8 cellular contexts compared by ENCODE assay signal in the genomic region with DNA sequence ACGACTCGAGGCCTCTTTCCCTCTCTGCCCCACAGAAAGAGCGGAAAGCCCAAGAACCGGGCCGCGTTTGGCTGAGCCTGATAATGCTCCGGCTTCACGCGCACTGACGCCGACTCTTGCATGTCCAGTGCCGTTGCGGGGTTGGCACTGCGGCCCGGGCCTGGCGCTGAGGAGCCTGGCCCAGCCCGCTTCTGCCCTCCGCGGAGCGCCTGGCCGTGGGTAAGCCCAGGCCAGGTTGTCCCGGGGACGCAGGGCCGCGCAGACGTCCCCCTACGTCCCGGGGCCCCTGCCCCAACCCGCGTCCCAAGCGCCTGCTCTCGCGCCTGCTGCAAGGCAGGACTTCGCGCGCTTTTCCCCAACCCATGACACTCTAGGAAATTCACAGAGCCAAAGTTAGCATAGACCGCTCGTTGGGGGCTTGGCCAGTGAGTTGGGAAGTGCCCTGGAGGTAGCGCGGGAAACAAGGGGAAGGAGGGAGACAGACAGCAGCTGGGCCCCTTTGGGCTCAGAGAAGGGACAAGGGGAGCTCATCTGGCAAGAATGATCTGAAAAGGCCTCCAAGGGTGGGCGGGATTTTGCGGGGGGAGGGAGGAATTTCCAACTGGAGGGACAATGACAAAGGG. TPM values are rescaled to one million over a fixed set of nuclear protein-coding genes. Genes with fewer than 3 reads are reported as not detected.
DNase-seq lines count a peak whose midpoint lies in the region; ATAC-seq and TF ChIP-seq lines count a peak whose summit lies in the region.

No MANE protein-coding gene starts in this region.

- 12% methylated on average over 42 of the region's 42 CpGs for WGBS in liver

- H3K4me1 Mint-ChIP-seq in type B pancreatic cell (ENCODE audit: unreplicated experiment) = peaks cover 18% of the 10 kb centered on the region

- no peak for TF ChIP-seq CTCF in brain microvascular endothelial cell (IDR thresholded peaks at IDR 0.05; ENCODE audit: low read depth, low read length, missing control alignments)
- no peak for TF ChIP-seq CTCF in liver (IDR thresholded peaks at IDR 0.05; ENCODE audit: low read depth, low read length, missing input control)
- no peak for TF ChIP-seq CTCF in type B pancreatic cell (conservative IDR thresholded peaks at IDR 0.05)

- H3K27ac ChIP-seq in BLaER1 treated with 17β-estradiol and CSF1 and Interleukin-3, amounts not matched to agents 10 nM and 100 nM = peak overlapping the region in 1 of 11 experiments; percentile 12; a peak in 1 of 22 replicates
- H3K27ac ChIP-seq in brain microvascular endothelial cell (no peak overlapping the region), liver (ENCODE audit: low read depth in 1 of 2, low read length in 2 of 2) (no peak overlapping the region)

- peaks cover 42 to 46% (median 45%) of the 10 kb centered on the region in 10 experiments for H3K4me1 ChIP-seq in BLaER1 treated with 17β-estradiol and CSF1 and Interleukin-3, amounts not matched to agents 10 nM and 100 nM
- H3K4me1 ChIP-seq in liver (ENCODE audit: control insufficient read depth in 4 of 4, insufficient read depth in 4 of 4, low read length in 3 of 4) = peaks cover 11 to 30% (median 17%) of the 10 kb centered on the region in 4 donors

- peaks cover 29 to 44% (median 40%) of the 10 kb centered on the region in 11 experiments for H4K20me1 ChIP-seq in BLaER1 treated with 17β-estradiol and CSF1 and Interleukin-3, amounts not matched to agents 10 nM and 100 nM

- DNase-seq in brain microvascular endothelial cell = no peak
- no peak for DNase-seq in type B pancreatic cell (ENCODE audit: extremely low spot score, unreplicated experiment)
- DNase-seq in AML-193 (lab: John Stamatoyannopoulos, UW) = no peak
- DNase-seq in kidney tubule cell (ENCODE audit: low spot score) = no peak
- no peak for DNase-seq in hippocampal formation (lab: John Stamatoyannopoulos, UW)

- in situ Hi-C loops in brain microvascular endothelial cell (cut with HindIII; ENCODE audit: low pct_ligation_motif_present, low sequenced_read_pairs) = no loop called here

- peaks cover 0 to 4% (median 0%) of the 10 kb centered on the region in 11 experiments; a peak in 2 of 22 replicates for H3K9me3 ChIP-seq in BLaER1 treated with 17β-estradiol and CSF1 and Interleukin-3, amounts not matched to agents 10 nM and 100 nM (replicated peaks in 1 of 11)
- H3K9me3 ChIP-seq in liver (ENCODE audit: control insufficient read depth in 4 of 4, low read length in 3 of 4) = no peaks in the 10 kb centered on the region

- no peak for TF ChIP-seq RAD21 in liver (IDR thresholded peaks at IDR 0.05)

- peak overlapping the region; percentile 74 to 96 (median 84) for H3K4me3 ChIP-seq in BLaER1 treated with 17β-estradiol and CSF1 and Interleukin-3, amounts not matched to agents 10 nM and 100 nM
- H3K4me3 ChIP-seq in brain microvascular endothelial cell (ENCODE audit: low read depth, low read length) = peak overlapping the region; percentile 59
- H3K4me3 ChIP-seq in liver (ENCODE audit: low read depth in 1 of 3, low read length in 3 of 3) = peak overlapping the region; percentile 2 to 97 (median 40)

- peak overlapping the region in 10 of 11 experiments; percentile 31 to 91 (median 88); a peak in 17 of 22 replicates for H3K9ac ChIP-seq in BLaER1 treated with 17β-estradiol and CSF1 and Interleukin-3, amounts not matched to agents 10 nM and 100 nM
- no peak overlapping the region for H3K9ac ChIP-seq in liver (ENCODE audit: low read depth in 1 of 2, low read length in 2 of 2)

- H3K27me3 Mint-ChIP-seq in type B pancreatic cell = peaks cover 15% of the 10 kb centered on the region

- H3K4me2 ChIP-seq in BLaER1 treated with 17β-estradiol and CSF1 and Interleukin-3, amounts not matched to agents 10 nM and 100 nM = peak overlapping the region; percentile 75 to 100 (median 97)

- peak overlapping the region; percentile 91 for H3K27ac Mint-ChIP-seq in type B pancreatic cell

- peak overlapping the region; percentile 99 for H3K4me3 Mint-ChIP-seq in type B pancreatic cell

- H3K27me3 ChIP-seq in BLaER1 treated with 17β-estradiol and CSF1 and Interleukin-3, amounts not matched to agents 10 nM and 100 nM = peaks cover 0 to 8% (median 0%) of the 10 kb centered on the region in 11 experiments; a peak in 6 of 22 replicates
- H3K27me3 ChIP-seq in brain microvascular endothelial cell (replicated peaks) = no peaks in the 10 kb centered on the region
- H3K27me3 ChIP-seq in liver (ENCODE audit: control insufficient read depth in 4 of 4, insufficient read depth in 4 of 4, low read length in 3 of 4) = no peaks in the 10 kb centered on the region

- peaks cover 7 to 22% (median 10%) of the 10 kb centered on the region in 11 experiments; a peak in 19 of 22 replicates for H3K36me3 ChIP-seq in BLaER1 treated with 17β-estradiol and CSF1 and Interleukin-3, amounts not matched to agents 10 nM and 100 nM
- no peaks in the 10 kb centered on the region for H3K36me3 ChIP-seq in brain microvascular endothelial cell (replicated peaks)
- peaks cover 0 to 5% (median 1%) of the 10 kb centered on the region in 4 donors for H3K36me3 ChIP-seq in liver (ENCODE audit: control insufficient read depth in 4 of 4, insufficient read depth in 3 of 4, low read depth in 1 of 4, low read length in 3 of 4)

- H3K9me3 Mint-ChIP-seq in type B pancreatic cell = peaks cover 6% of the 10 kb centered on the region

- peak; percentile 8 for ATAC-seq in HG02763 (IDR thresholded peaks at IDR 0.05; ENCODE audit: unreplicated experiment)

- peaks cover 3% of the 10 kb centered on the region for H3K36me3 Mint-ChIP-seq in type B pancreatic cell

TF ChIP-seq in liver, 16 proteins besides CTCF, POLR2A, EP300 and RAD21:
- no peak for TF ChIP-seq NR2F2 (IDR thresholded peaks at IDR 0.05)
- TF ChIP-seq FOXA2 (IDR thresholded peaks at IDR 0.05) = no peak
- TF ChIP-seq, protein P1, sequence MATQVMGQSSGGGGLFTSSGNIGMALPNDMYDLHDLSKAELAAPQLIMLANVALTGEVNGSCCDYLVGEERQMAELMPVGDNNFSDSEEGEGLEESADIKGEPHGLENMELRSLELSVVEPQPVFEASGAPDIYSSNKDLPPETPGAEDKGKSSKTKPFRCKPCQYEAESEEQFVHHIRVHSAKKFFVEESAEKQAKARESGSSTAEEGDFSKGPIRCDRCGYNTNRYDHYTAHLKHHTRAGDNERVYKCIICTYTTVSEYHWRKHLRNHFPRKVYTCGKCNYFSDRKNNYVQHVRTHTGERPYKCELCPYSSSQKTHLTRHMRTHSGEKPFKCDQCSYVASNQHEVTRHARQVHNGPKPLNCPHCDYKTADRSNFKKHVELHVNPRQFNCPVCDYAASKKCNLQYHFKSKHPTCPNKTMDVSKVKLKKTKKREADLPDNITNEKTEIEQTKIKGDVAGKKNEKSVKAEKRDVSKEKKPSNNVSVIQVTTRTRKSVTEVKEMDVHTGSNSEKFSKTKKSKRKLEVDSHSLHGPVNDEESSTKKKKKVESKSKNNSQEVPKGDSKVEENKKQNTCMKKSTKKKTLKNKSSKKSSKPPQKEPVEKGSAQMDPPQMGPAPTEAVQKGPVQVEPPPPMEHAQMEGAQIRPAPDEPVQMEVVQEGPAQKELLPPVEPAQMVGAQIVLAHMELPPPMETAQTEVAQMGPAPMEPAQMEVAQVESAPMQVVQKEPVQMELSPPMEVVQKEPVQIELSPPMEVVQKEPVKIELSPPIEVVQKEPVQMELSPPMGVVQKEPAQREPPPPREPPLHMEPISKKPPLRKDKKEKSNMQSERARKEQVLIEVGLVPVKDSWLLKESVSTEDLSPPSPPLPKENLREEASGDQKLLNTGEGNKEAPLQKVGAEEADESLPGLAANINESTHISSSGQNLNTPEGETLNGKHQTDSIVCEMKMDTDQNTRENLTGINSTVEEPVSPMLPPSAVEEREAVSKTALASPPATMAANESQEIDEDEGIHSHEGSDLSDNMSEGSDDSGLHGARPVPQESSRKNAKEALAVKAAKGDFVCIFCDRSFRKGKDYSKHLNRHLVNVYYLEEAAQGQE (IDR thresholded peaks at IDR 0.05) = no peak
- no peak for TF ChIP-seq JUND (IDR thresholded peaks at IDR 0.05)
- TF ChIP-seq, protein P2, sequence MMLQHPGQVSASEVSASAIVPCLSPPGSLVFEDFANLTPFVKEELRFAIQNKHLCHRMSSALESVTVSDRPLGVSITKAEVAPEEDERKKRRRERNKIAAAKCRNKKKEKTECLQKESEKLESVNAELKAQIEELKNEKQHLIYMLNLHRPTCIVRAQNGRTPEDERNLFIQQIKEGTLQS (IDR thresholded peaks at IDR 0.05) = no peak
- TF ChIP-seq RXRA (IDR thresholded peaks at IDR 0.05) = no peak
- no peak for TF ChIP-seq EGR1 (IDR thresholded peaks at IDR 0.05; ENCODE audit: low read depth in 2 of 2)
- TF ChIP-seq HNF4A (conservative IDR thresholded peaks at IDR 0.05) = no peak
- TF ChIP-seq, protein P3, sequence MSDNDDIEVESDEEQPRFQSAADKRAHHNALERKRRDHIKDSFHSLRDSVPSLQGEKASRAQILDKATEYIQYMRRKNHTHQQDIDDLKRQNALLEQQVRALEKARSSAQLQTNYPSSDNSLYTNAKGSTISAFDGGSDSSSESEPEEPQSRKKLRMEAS (IDR thresholded peaks at IDR 0.05) = no peak
- TF ChIP-seq FOXA1 (IDR thresholded peaks at IDR 0.05) = no peak
- no peak for TF ChIP-seq TAF1 (conservative IDR thresholded peaks at IDR 0.05)
- TF ChIP-seq GABPA (IDR thresholded peaks at IDR 0.05 in 1 of 2, conservative IDR thresholded peaks at IDR 0.05 in 1 of 2) = no peak
- TF ChIP-seq YY1 (IDR thresholded peaks at IDR 0.05) = no peak
- no peak for TF ChIP-seq SP1 (IDR thresholded peaks at IDR 0.05)
- TF ChIP-seq, protein P4, sequence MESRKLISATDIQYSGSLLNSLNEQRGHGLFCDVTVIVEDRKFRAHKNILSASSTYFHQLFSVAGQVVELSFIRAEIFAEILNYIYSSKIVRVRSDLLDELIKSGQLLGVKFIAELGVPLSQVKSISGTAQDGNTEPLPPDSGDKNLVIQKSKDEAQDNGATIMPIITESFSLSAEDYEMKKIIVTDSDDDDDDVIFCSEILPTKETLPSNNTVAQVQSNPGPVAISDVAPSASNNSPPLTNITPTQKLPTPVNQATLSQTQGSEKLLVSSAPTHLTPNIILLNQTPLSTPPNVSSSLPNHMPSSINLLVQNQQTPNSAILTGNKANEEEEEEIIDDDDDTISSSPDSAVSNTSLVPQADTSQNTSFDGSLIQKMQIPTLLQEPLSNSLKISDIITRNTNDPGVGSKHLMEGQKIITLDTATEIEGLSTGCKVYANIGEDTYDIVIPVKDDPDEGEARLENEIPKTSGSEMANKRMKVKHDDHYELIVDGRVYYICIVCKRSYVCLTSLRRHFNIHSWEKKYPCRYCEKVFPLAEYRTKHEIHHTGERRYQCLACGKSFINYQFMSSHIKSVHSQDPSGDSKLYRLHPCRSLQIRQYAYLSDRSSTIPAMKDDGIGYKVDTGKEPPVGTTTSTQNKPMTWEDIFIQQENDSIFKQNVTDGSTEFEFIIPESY (IDR thresholded peaks at IDR 0.05) = no peak
- no peak for TF ChIP-seq HNF4G (IDR thresholded peaks at IDR 0.05)

RNA-seq across cellular contexts. Expression of a gene that starts 0.6 kb away (rescaled TPM):
- total RNA-seq in liver (100 to 1,000 TPM in 1 of 2 donors, 10 to 100 TPM in 1; 46.1 to 103 TPM), type B pancreatic cell (ENCODE audit: low replicate concordance) (152 and 212 TPM in 2 replicates)
- 100 to 1,000 TPM; 113 to 134 TPM for polyA plus RNA-seq in liver

Comparison
In these comparisons a context has a peak if more than half of its experiments do, and no peak if none do; other contexts are left out.
1. H3K9ac ChIP-seq: peak in BLaER1 treated with 17β-estradiol and CSF1 and Interleukin-3, amounts not matched to agents 10 nM and 100 nM (10 of 11); none in liver (0 of 2).
2. Peak in every context shown above with its lines, with median percentiles within 50 percentile points of each other: H3K4me3 ChIP-seq.